Comparison of ENCODE assay signal across 1 cellular context in the genomic region with DNA sequence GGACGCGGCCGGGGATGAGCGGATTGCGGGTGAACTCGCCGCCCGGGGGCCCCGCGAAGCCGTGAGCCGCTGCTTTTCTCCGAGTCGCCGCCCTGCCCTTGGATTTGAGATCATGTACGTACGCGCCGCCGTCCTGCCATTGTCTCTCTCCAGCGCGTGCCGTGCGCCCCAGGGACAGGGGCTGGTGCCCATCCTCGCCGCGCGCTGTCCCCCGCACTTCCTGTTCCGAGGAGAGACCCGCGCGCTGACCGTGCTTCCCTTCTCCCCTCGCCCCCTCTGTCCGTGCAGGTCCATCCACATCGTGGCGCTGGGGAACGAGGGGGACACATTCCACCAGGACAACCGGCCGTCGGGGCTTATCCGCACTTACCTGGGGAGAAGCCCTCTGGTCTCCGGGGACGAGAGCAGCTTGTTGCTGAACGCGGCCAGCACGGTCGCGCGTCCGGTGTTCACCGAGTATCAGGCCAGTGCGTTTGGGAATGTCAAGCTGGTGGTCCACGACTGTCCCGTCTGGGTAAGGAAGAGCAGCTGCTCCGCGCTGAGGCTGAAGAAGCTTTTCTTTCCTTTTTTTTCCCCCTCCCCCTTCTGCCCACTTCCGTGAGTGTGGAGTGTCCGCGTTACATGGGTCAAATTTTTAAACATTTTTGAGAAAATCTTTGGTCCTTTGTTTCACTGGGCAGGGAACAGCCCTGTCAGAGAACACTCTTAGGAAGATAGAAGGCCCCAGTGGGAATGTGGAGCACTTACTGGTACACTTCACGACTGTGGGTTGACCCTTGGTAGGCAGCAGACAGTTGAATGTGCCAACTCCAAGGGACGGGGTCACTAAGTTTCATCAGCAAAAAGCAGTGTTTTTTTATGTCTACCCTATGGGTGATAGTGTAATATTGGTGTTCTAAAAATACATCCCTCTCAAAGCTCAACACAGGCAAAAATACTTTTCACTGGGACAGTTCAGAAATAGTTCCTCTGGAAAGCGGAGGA.
TF ChIP-seq lines count a peak whose summit lies in the region.

No MANE protein-coding gene starts in this region.

TF ChIP-seq in HepG2, 621 proteins besides CTCF, POLR2A, EP300 and RAD21 (continued from another document):
- TF ChIP-seq ZNF614 (CRISPR knock-in tag; IDR thresholded peaks at IDR 0.05; ENCODE audit: borderline replicate concordance) = no peak
- TF ChIP-seq DZIP1 (CRISPR knock-in tag; IDR thresholded peaks at IDR 0.05) = no peak
- TF ChIP-seq ZNF737 (CRISPR knock-in tag; IDR thresholded peaks at IDR 0.05; ENCODE audit: borderline replicate concordance) = 0 out of 2 replicates have a peak, but pooled peaks have one; percentile 73
- TF ChIP-seq PAX8 (CRISPR knock-in tag; IDR thresholded peaks at IDR 0.05; ENCODE audit: borderline replicate concordance) = peak; percentile 50; the same call in 1 of the 2 replicates
- TF ChIP-seq ZBTB26 (CRISPR knock-in tag; IDR thresholded peaks at IDR 0.05; ENCODE audit: borderline replicate concordance) = 0 out of 2 replicates have a peak, but pooled peaks have one; percentile 51
- no peak for TF ChIP-seq NCOA5 (CRISPR knock-in tag; IDR thresholded peaks at IDR 0.05)
- no peak for TF ChIP-seq ZNF878 (CRISPR knock-in tag; IDR thresholded peaks at IDR 0.05)
- TF ChIP-seq ZNF333 (CRISPR knock-in tag; IDR thresholded peaks at IDR 0.05; ENCODE audit: borderline replicate concordance) = no peak
- no peak for TF ChIP-seq NR1H2 (CRISPR knock-in tag; IDR thresholded peaks at IDR 0.05; ENCODE audit: borderline replicate concordance, low read depth)
- TF ChIP-seq CREB3 (CRISPR knock-in tag; IDR thresholded peaks at IDR 0.05) = no peak
- no peak for TF ChIP-seq ZKSCAN8 (CRISPR knock-in tag; IDR thresholded peaks at IDR 0.05; ENCODE audit: borderline replicate concordance)
- TF ChIP-seq HNRNPK (IDR thresholded peaks at IDR 0.05; ENCODE audit: low read depth, low read length, poor library complexity, severe bottlenecking) = no peak
- TF ChIP-seq SRSF4 (IDR thresholded peaks at IDR 0.05; ENCODE audit: low read depth, low read length, poor library complexity, severe bottlenecking) = no peak
